Comparison of ENCODE assay signal across 10 cellular contexts in genomic region chr5:95619518-95620029, GRCh38. TPM values are rescaled to one million over a fixed set of nuclear protein-coding genes. Genes with fewer than 3 reads are reported as not detected.
DNase-seq lines count a peak whose midpoint lies in the region; ATAC-seq lines count a peak whose summit lies in the region.
"Had no signal": no experiment of that assay in that cellular context is flagged by ENCODE, and none has a peak within 500 bp of the region (broad histone marks: within the 10 kb centered on the region; RNA-seq: fewer than 3 reads in every experiment).

No MANE protein-coding gene starts in this region.

- no peaks in the 10 kb centered on the region for H3K9me3 ChIP-seq in iPS-20b (ENCODE audit: insufficient read depth, low read depth, low read length)

- H3K36me3 Mint-ChIP-seq in activated naive CD8-positive, alpha-beta T cell treated with anti-CD3 and anti-CD28 coated beads, Interleukin-2, amount 10 ng/mL, durations not matched to agents 7 days and 5 days: peaks cover 16% of the 10 kb centered on the region

- H3K4me3 Mint-ChIP-seq in activated naive CD8-positive, alpha-beta T cell treated with anti-CD3 and anti-CD28 coated beads, Interleukin-2, amount 10 ng/mL, durations not matched to agents 7 days and 5 days: peak overlapping the region; percentile 89

- H3K36me3 ChIP-seq in iPS-20b (ENCODE audit: insufficient read depth, low read depth, low read length): no peaks in the 10 kb centered on the region

- no peak overlapping the region; the same call in 1 of the 2 replicates for H3K9ac ChIP-seq in iPS-20b (ENCODE audit: low read depth, low read length)

- DNase-seq in NOMO-1 treated with DMSO at 0.1 percent for 48 hours (lab: John Stamatoyannopoulos, UW; ENCODE audit: unreplicated experiment): peak; percentile 9
- no peak for DNase-seq in NOMO-1 treated with dmso at 0.1 percent for 144 hours (lab: John Stamatoyannopoulos, UW; ENCODE audit: unreplicated experiment)
- DNase-seq in activated naive CD8-positive, alpha-beta T cell treated with anti-CD3 and anti-CD28 coated beads, Interleukin-2, amount 10 ng/mL, durations not matched to agents 7 days and 5 days: no peak
- peak; percentile 11 for DNase-seq in stimulated activated naive CD8-positive, alpha-beta T cell treated with anti-CD3 and anti-CD28 coated beads, Interleukin-15, Interleukin-2, amounts not matched to agents 100 U/mL and 50 U/mL, for 24 hours
- no peak for DNase-seq in NCI-H446 (lab: John Stamatoyannopoulos, UW)
- DNase-seq in cerebellar nuclear complex (lab: John Stamatoyannopoulos, UW): no peak

- H3K27me3 Mint-ChIP-seq in activated naive CD8-positive, alpha-beta T cell treated with anti-CD3 and anti-CD28 coated beads, Interleukin-2, amount 10 ng/mL, durations not matched to agents 7 days and 5 days: peaks cover under 1% of the 10 kb centered on the region

- peaks cover 4% of the 10 kb centered on the region for H3K9me3 Mint-ChIP-seq in activated naive CD8-positive, alpha-beta T cell treated with anti-CD3 and anti-CD28 coated beads, Interleukin-2, amount 10 ng/mL, durations not matched to agents 7 days and 5 days

- peaks cover 66% of the 10 kb centered on the region for H3K27me3 ChIP-seq in iPS-20b (ENCODE audit: insufficient read depth, low read length)

- peak overlapping the region; percentile 74 for H3K27ac Mint-ChIP-seq in activated naive CD8-positive, alpha-beta T cell treated with anti-CD3 and anti-CD28 coated beads, Interleukin-2, amount 10 ng/mL, durations not matched to agents 7 days and 5 days

- no peak overlapping the region for H3K27ac ChIP-seq in iPS-20b (ENCODE audit: low read length)
- H3K27ac ChIP-seq: C4-2B had no signal

- no peak for ATAC-seq in activated naive CD8-positive, alpha-beta T cell treated with anti-CD3 and anti-CD28 coated beads, Interleukin-2, amount 10 ng/mL, durations not matched to agents 7 days and 5 days (ENCODE audit: low read depth)
- no peak for ATAC-seq in stimulated activated naive CD8-positive, alpha-beta T cell treated with anti-CD3 and anti-CD28 coated beads, Interleukin-15, Interleukin-2, amounts not matched to agents 100 U/mL and 50 U/mL, for 24 hours
- ATAC-seq in HG02763 (IDR thresholded peaks at IDR 0.05; ENCODE audit: unreplicated experiment): no peak

- H3K4me1 Mint-ChIP-seq in activated naive CD8-positive, alpha-beta T cell treated with anti-CD3 and anti-CD28 coated beads, Interleukin-2, amount 10 ng/mL, durations not matched to agents 7 days and 5 days: peaks cover 35% of the 10 kb centered on the region

- H3K4me1 ChIP-seq in iPS-20b (ENCODE audit: insufficient read depth, low read length): peaks cover 4% of the 10 kb centered on the region; the same call in 1 of the 2 replicates

- peak overlapping the region; percentile 66 for H3K4me3 ChIP-seq in iPS-20b (ENCODE audit: low read length)

- POLR2A ChIA-PET in activated naive CD8-positive, alpha-beta T cell treated with anti-CD3 and anti-CD28 coated beads, Interleukin-2, amount 10 ng/mL, durations not matched to agents 7 days and 5 days (lab: Charles Lee): interaction anchor here (1.2 to 1.6 kb wide), 2 partner anchors 25 to 65 kb away, joined by 3 to 4 read pairs; partner anchors contain the start of genes ARSK and SKIC3

RNA-seq across cellular contexts. Expression of gene GPR150, which starts 0.3 kb away (rescaled TPM):
- 1 to 10 TPM; 1.0 to 1.2 TPM for total RNA-seq in activated naive CD8-positive, alpha-beta T cell treated with anti-CD3 and anti-CD28 coated beads, Interleukin-2, amount 10 ng/mL, durations not matched to agents 7 days and 5 days
- total RNA-seq: renal cortical epithelial cell had no signal

RNA-seq across cellular contexts. Expression of gene RFESD, which starts 27.0 kb away (rescaled TPM):
- 1 to 10 TPM; 4.2 to 5.0 TPM for total RNA-seq in activated naive CD8-positive, alpha-beta T cell treated with anti-CD3 and anti-CD28 coated beads, Interleukin-2, amount 10 ng/mL, durations not matched to agents 7 days and 5 days

Comparison
In these comparisons a context has a peak if more than half of its experiments do, and no peak if none do; other contexts are left out.
1. DNase-seq: peak in NOMO-1 treated with DMSO at 0.1 percent for 48 hours (single experiment) and stimulated activated naive CD8-positive, alpha-beta T cell treated with anti-CD3 and anti-CD28 coated beads, Interleukin-15, Interleukin-2, amounts not matched to agents 100 U/mL and 50 U/mL, for 24 hours (single experiment); none in NOMO-1 treated with dmso at 0.1 percent for 144 hours (single experiment), activated naive CD8-positive, alpha-beta T cell treated with anti-CD3 and anti-CD28 coated beads, Interleukin-2, amount 10 ng/mL, durations not matched to agents 7 days and 5 days (single experiment), NCI-H446 (0 of 2) and cerebellar nuclear complex (0 of 2).